13 cellular contexts compared by ENCODE assay signal in genomic region chr22:36641902-36642640, GRCh38.
A peak's percentile ranks its signal among the peaks of the same experiment; 100 is the strongest.
DNase-seq lines count a peak whose midpoint lies in the region; TF ChIP-seq lines count a peak whose summit lies in the region.
"Had no signal": no experiment of that assay in that cellular context is flagged by ENCODE, and none has a peak within 500 bp of the region (broad histone marks: within the 10 kb centered on the region; RNA-seq: fewer than 3 reads in every experiment).

No MANE protein-coding gene starts in this region.

- in situ Hi-C loops in Caki2 (cut with HindIII; ENCODE audit: low pct_unique_long_range_greater_than_20kb, low sequenced_read_pairs): no loop called here
- in situ Hi-C loops in brain microvascular endothelial cell (cut with HindIII; ENCODE audit: low pct_ligation_motif_present, low sequenced_read_pairs): no loop called here

- H3K18ac ChIP-seq in mesendoderm (ENCODE audit: low read length): no peak overlapping the region

- POLR2A ChIA-PET in activated CD4-positive, alpha-beta memory T cell treated with anti-CD3 and anti-CD28 coated beads, Interleukin-2, amount 10 ng/mL, durations not matched to agents 7 days and 5 days (lab: Charles Lee): no interaction called here

- no peak overlapping the region for H2BK5ac ChIP-seq in mesendoderm (ENCODE audit: low read length)

- CTCF ChIA-PET in activated CD4-positive, alpha-beta memory T cell treated with anti-CD3 and anti-CD28 coated beads, Interleukin-2, amount 10 ng/mL, durations not matched to agents 7 days and 5 days (lab: Charles Lee): interaction anchor here (0.6 kb wide), 1 partner anchor 27 kb away, joined by 3 read pairs; no protein-coding TSS in a partner anchor

- H3K36me3 ChIP-seq in brain microvascular endothelial cell (replicated peaks) (no peaks in the 10 kb centered on the region), mesendoderm (ENCODE audit: control insufficient read depth, insufficient read depth, low read length) (no peaks in the 10 kb centered on the region)
- H3K36me3 ChIP-seq: sigmoid colon had no signal

- H3K4ac ChIP-seq in mesendoderm (ENCODE audit: low read depth, low read length): no peak overlapping the region

- no CpG with 5 or more reads among the region's 6 CpGs for WGBS in mesendoderm (ENCODE audit: extremely low coverage, insufficient coverage, low lambda C conversion rate)

- H4K5ac ChIP-seq in mesendoderm (ENCODE audit: low read length): no peak overlapping the region

- H3K79me2 ChIP-seq in mesendoderm (ENCODE audit: control insufficient read depth, insufficient read depth, low read length): no peaks in the 10 kb centered on the region

- no peaks in the 10 kb centered on the region for H3K79me1 ChIP-seq in mesendoderm (ENCODE audit: low read length)

- H2AK5ac ChIP-seq in mesendoderm (ENCODE audit: low read length): no peak overlapping the region

- no peak overlapping the region for H3K9ac ChIP-seq in mesendoderm (ENCODE audit: low read length)

- H2BK15ac ChIP-seq in mesendoderm (replicated peaks; ENCODE audit: low read depth): no peak overlapping the region

- H3K36me3 Mint-ChIP-seq in activated CD4-positive, alpha-beta memory T cell treated with anti-CD3 and anti-CD28 coated beads, Interleukin-2, amount 10 ng/mL, durations not matched to agents 7 days and 5 days (ENCODE audit: low read depth): no peaks in the 10 kb centered on the region
- H3K36me3 Mint-ChIP-seq: natural killer cell had no signal

- H3K27me3 ChIP-seq in brain microvascular endothelial cell (replicated peaks): no peaks in the 10 kb centered on the region
- H3K27me3 ChIP-seq in mesendoderm (ENCODE audit: insufficient read depth, low read length, poor library complexity): no peaks in the 10 kb centered on the region
- H3K27me3 ChIP-seq: sigmoid colon had no signal

- H3K4me1 ChIP-seq in mesendoderm (ENCODE audit: control insufficient read depth, low read depth, low read length): no peaks in the 10 kb centered on the region
- H3K4me1 ChIP-seq: sigmoid colon had no signal

- H3K4me3 Mint-ChIP-seq in activated CD4-positive, alpha-beta memory T cell treated with anti-CD3 and anti-CD28 coated beads, Interleukin-2, amount 10 ng/mL, durations not matched to agents 7 days and 5 days: no peak overlapping the region
- H3K4me3 Mint-ChIP-seq: activated naive CD4-positive, alpha-beta T cell treated with anti-CD3 and anti-CD28 coated beads for 36 hours; natural killer cell had no signal

- H3K27ac ChIP-seq in brain microvascular endothelial cell (no peak overlapping the region), mesendoderm (ENCODE audit: low read depth, low read length) (no peak overlapping the region)
- H3K27ac ChIP-seq: sigmoid colon had no signal

- H2BK120ac ChIP-seq in mesendoderm (ENCODE audit: low read depth, low read length): no peak overlapping the region

- H3K4me2 ChIP-seq in mesendoderm (ENCODE audit: low read length): no peak overlapping the region

- DNase-seq in Caki2 (ENCODE audit: low read depth) (peak; percentile 79), LHCN-M2 (ENCODE audit: low read depth) (peak; percentile 46), brain microvascular endothelial cell (peak; percentile 9), mesendoderm (peak; percentile 16), inferior parietal cortex (ENCODE audit: extremely low spot score) (no peak), NOMO-1 treated with dmso at 0.1 percent for 144 hours (lab: John Stamatoyannopoulos, UW; ENCODE audit: unreplicated experiment) (no peak), SW 1271 (lab: John Stamatoyannopoulos, UW) (no peak)
- DNase-seq in activated CD4-positive, alpha-beta memory T cell treated with anti-CD3 and anti-CD28 coated beads, Interleukin-2, amount 10 ng/mL, durations not matched to agents 7 days and 5 days: no peak
- DNase-seq: activated naive CD4-positive, alpha-beta T cell treated with anti-CD3 and anti-CD28 coated beads for 36 hours; dorsolateral prefrontal cortex; natural killer cell; NCI-H2081 treated with DMSO at 0.1 percent for 48 hours; sigmoid colon had no signal

- no peak for TF ChIP-seq CTCF in brain microvascular endothelial cell (IDR thresholded peaks at IDR 0.05; ENCODE audit: low read depth, low read length, missing control alignments)

- H3K4me1 Mint-ChIP-seq in activated CD4-positive, alpha-beta memory T cell treated with anti-CD3 and anti-CD28 coated beads, Interleukin-2, amount 10 ng/mL, durations not matched to agents 7 days and 5 days: no peaks in the 10 kb centered on the region
- H3K4me1 Mint-ChIP-seq: natural killer cell had no signal

- no peak overlapping the region for H3K27ac Mint-ChIP-seq in activated CD4-positive, alpha-beta memory T cell treated with anti-CD3 and anti-CD28 coated beads, Interleukin-2, amount 10 ng/mL, durations not matched to agents 7 days and 5 days
- H3K27ac Mint-ChIP-seq: activated naive CD4-positive, alpha-beta T cell treated with anti-CD3 and anti-CD28 coated beads for 36 hours; natural killer cell had no signal

- no peak overlapping the region for H3K23ac ChIP-seq in mesendoderm (ENCODE audit: low read length)

- H3K56ac ChIP-seq in mesendoderm (ENCODE audit: low read length): no peak overlapping the region

- H3K4me3 ChIP-seq in brain microvascular endothelial cell (ENCODE audit: low read depth, low read length) (no peak overlapping the region), mesendoderm (ENCODE audit: low read length) (no peak overlapping the region)
- H3K4me3 ChIP-seq: dorsolateral prefrontal cortex, sigmoid colon had no signal

- H4K8ac ChIP-seq in mesendoderm (ENCODE audit: low read depth, low read length): no peak overlapping the region

- H3K9me3 Mint-ChIP-seq in activated CD4-positive, alpha-beta memory T cell treated with anti-CD3 and anti-CD28 coated beads, Interleukin-2, amount 10 ng/mL, durations not matched to agents 7 days and 5 days: no peaks in the 10 kb centered on the region
- H3K9me3 Mint-ChIP-seq: activated naive CD4-positive, alpha-beta T cell treated with anti-CD3 and anti-CD28 coated beads for 36 hours; natural killer cell had no signal

- peaks cover 20% of the 10 kb centered on the region for H3K27me3 Mint-ChIP-seq in activated CD4-positive, alpha-beta memory T cell treated with anti-CD3 and anti-CD28 coated beads, Interleukin-2, amount 10 ng/mL, durations not matched to agents 7 days and 5 days

Comparison
In these comparisons a context has a peak if more than half of its experiments do, and no peak if none do; other contexts are left out.
1. DNase-seq: peak in Caki2 (single experiment), LHCN-M2 (single experiment), brain microvascular endothelial cell (single experiment) and mesendoderm (single experiment); none in inferior parietal cortex (single experiment), NOMO-1 treated with dmso at 0.1 percent for 144 hours (single experiment), SW 1271 (0 of 2) and activated CD4-positive, alpha-beta memory T cell treated with anti-CD3 and anti-CD28 coated beads, Interleukin-2, amount 10 ng/mL, durations not matched to agents 7 days and 5 days (single experiment).